In genomic region chr17:61860397-61860796, GRCh38 we compare ENCODE assay signal across 1 cellular context. TPM values are rescaled to one million over a fixed set of nuclear protein-coding genes. Genes with fewer than 3 reads are reported as not detected.
"Had no signal": no experiment of that assay in that cellular context is flagged by ENCODE, and none has a peak within 500 bp of the region (broad histone marks: within the 10 kb centered on the region; RNA-seq: fewer than 3 reads in every experiment).

No MANE protein-coding gene starts in this region.

RNA-seq across cellular contexts. Expression of gene BRIP1, which starts 2.9 kb away (rescaled TPM):
- total RNA-seq: ascending aorta had no signal
